Comparison of ENCODE assay signal across 1 cellular context in the genomic region with DNA sequence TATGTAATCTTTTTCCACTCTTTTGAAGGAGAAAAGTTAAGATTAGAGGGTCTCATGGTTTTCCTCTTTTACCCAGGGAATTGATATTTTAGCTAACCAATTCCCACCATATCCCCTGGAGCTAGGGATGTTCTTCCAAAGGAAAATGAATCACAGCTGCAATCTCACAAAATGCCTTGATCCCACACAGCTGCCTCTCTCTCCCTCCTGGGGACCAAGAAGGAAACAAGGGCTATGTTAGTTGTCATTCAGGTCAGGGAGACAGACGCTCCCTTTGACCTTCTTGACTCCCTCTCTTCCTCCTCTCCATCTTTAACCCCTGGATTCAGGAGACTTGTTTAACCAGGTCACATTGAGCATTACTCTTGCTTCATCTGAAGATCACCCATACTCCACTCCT.
TF ChIP-seq lines count a peak whose summit lies in the region.

No MANE protein-coding gene starts in this region.

TF ChIP-seq in IMR-90, 13 proteins besides CTCF, POLR2A, EP300 and RAD21:
- TF ChIP-seq CHD1 (IDR thresholded peaks at IDR 0.05; ENCODE audit: low read depth, low read length), result no peak
- TF ChIP-seq, protein P1, sequence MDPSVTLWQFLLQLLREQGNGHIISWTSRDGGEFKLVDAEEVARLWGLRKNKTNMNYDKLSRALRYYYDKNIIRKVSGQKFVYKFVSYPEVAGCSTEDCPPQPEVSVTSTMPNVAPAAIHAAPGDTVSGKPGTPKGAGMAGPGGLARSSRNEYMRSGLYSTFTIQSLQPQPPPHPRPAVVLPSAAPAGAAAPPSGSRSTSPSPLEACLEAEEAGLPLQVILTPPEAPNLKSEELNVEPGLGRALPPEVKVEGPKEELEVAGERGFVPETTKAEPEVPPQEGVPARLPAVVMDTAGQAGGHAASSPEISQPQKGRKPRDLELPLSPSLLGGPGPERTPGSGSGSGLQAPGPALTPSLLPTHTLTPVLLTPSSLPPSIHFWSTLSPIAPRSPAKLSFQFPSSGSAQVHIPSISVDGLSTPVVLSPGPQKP (IDR thresholded peaks at IDR 0.05; ENCODE audit: borderline replicate concordance, low read depth, low read length), result no peak
- no peak for TF ChIP-seq MAZ (IDR thresholded peaks at IDR 0.05; ENCODE audit: borderline replicate concordance, low read depth, low read length)
- no peak for TF ChIP-seq RFX5 (IDR thresholded peaks at IDR 0.05; ENCODE audit: low read depth, low read length)
- TF ChIP-seq NFE2L2 (IDR thresholded peaks at IDR 0.05; ENCODE audit: low read depth, low read length), result no peak
- no peak for TF ChIP-seq BHLHE40 (IDR thresholded peaks at IDR 0.05; ENCODE audit: low read depth, low read length)
- TF ChIP-seq MAFK (IDR thresholded peaks at IDR 0.05; ENCODE audit: low read depth, low read length), result no peak
- no peak for TF ChIP-seq RCOR1 (IDR thresholded peaks at IDR 0.05; ENCODE audit: insufficient replicate concordance, low read length)
- no peak for TF ChIP-seq SMC3 (IDR thresholded peaks at IDR 0.05; ENCODE audit: low read depth, low read length)
- TF ChIP-seq, protein P2, sequence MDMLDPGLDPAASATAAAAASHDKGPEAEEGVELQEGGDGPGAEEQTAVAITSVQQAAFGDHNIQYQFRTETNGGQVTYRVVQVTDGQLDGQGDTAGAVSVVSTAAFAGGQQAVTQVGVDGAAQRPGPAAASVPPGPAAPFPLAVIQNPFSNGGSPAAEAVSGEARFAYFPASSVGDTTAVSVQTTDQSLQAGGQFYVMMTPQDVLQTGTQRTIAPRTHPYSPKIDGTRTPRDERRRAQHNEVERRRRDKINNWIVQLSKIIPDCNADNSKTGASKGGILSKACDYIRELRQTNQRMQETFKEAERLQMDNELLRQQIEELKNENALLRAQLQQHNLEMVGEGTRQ (IDR thresholded peaks at IDR 0.05; ENCODE audit: low read depth, low read length), result no peak
- TF ChIP-seq MXI1 (IDR thresholded peaks at IDR 0.05; ENCODE audit: borderline replicate concordance, low read depth, low read length), result no peak
- no peak for TF ChIP-seq CEBPB (IDR thresholded peaks at IDR 0.05; ENCODE audit: low read depth, low read length)
- TF ChIP-seq FOS (IDR thresholded peaks at IDR 0.05; ENCODE audit: low read depth, low read length), result no peak
TF ChIP-seq in IMR-90: peak in this region for 0.
